1 cellular context compared by ENCODE assay signal in genomic region chr5:74738406-74738805, GRCh38.
TF ChIP-seq lines count a peak whose summit lies in the region.

No MANE protein-coding gene starts in this region.

TF ChIP-seq in A549, 52 proteins besides CTCF, POLR2A, EP300 and RAD21 (continued from another document):
- TF ChIP-seq HOXB5 (CRISPR knock-in tag; IDR thresholded peaks at IDR 0.05) (no peak), HDAC2 (IDR thresholded peaks at IDR 0.05) (no peak), CHD2 (IDR thresholded peaks at IDR 0.05; ENCODE audit: low read length, partially characterized antibody) (no peak), HES2 (IDR thresholded peaks at IDR 0.05) (no peak), JUNB (IDR thresholded peaks at IDR 0.05) (no peak), ZC3H11A (IDR thresholded peaks at IDR 0.05) (no peak), HOXB13 (CRISPR knock-in tag; IDR thresholded peaks at IDR 0.05; ENCODE audit: low read depth) (no peak), TFCP2L1 (CRISPR knock-in tag; IDR thresholded peaks at IDR 0.05) (no peak), CEBPB (IDR thresholded peaks at IDR 0.05) (no peak)
